Comparison of ENCODE assay signal across 8 cellular contexts in genomic region chr15:52678036-52678467, GRCh38. TPM values are rescaled to one million over a fixed set of nuclear protein-coding genes. Genes with fewer than 3 reads are reported as not detected.
DNase-seq lines count a peak whose midpoint lies in the region; ATAC-seq and TF ChIP-seq lines count a peak whose summit lies in the region.

No MANE protein-coding gene starts in this region.

- peak overlapping the region; percentile 94 for H2AFZ ChIP-seq in Loucy (ENCODE audit: low read length)

- DNase-seq in ELF-1 (ENCODE audit: low read depth, low spot score) (peak; percentile 46), left colon (peak; percentile 70 to 75), NCI-H345 treated with DMSO at 0.1 percent for 48 hours (lab: John Stamatoyannopoulos, UW; ENCODE audit: unreplicated experiment) (no peak)
- peak; percentile 51 for DNase-seq in stimulated activated CD4-positive, alpha-beta T cell treated with anti-CD3 and anti-CD28 coated beads, Interleukin-1b, Interleukin-23, amount 100 ng/mL, for 48 hours

- H3K4me1 ChIP-seq in Loucy (ENCODE audit: insufficient read depth, low read length, poor library complexity, severe bottlenecking), result peaks cover 41% of the 10 kb centered on the region

- H4K20me1 ChIP-seq in Loucy (ENCODE audit: insufficient read depth, low read length, poor library complexity, severe bottlenecking), result peaks cover 17% of the 10 kb centered on the region

- no peaks in the 10 kb centered on the region for H3K36me3 ChIP-seq in Loucy (ENCODE audit: insufficient read depth, low read length)

- H3K9ac ChIP-seq in Loucy (ENCODE audit: low read depth, low read length, poor library complexity, severe bottlenecking), result peak overlapping the region; percentile 81

- peak overlapping the region; percentile 93 for H3K27ac ChIP-seq in cingulate gyrus (ENCODE audit: low read depth, low read length)

- H3F3A ChIP-seq in Loucy (ENCODE audit: low read depth), result 0 out of 2 replicates have a peak, but pooled peaks cover 7% of the 10 kb centered on the region

- no peaks in the 10 kb centered on the region for H3K27me3 ChIP-seq in Loucy (ENCODE audit: insufficient read depth, low read length, poor library complexity, severe bottlenecking)

- H3K4me3 ChIP-seq in Loucy (ENCODE audit: low read length, poor library complexity, severe bottlenecking), result peak overlapping the region; percentile 89

- intact Hi-C loops in left colon (cut with DNase I, micrococcal nuclease), result no loop called here

- no peaks in the 10 kb centered on the region for H3K9me3 ChIP-seq in Loucy (ENCODE audit: insufficient read depth, low read depth, low read length)

- H3K79me2 ChIP-seq in Loucy (ENCODE audit: insufficient read depth, low read length), result peaks cover 43% of the 10 kb centered on the region

- H3K4me2 ChIP-seq in Loucy (ENCODE audit: low read depth, low read length, poor library complexity, severe bottlenecking), result peak overlapping the region; percentile 83

- ATAC-seq in GM21723 (IDR thresholded peaks at IDR 0.05; ENCODE audit: unreplicated experiment) (peak; percentile 39), left colon (peak; percentile 54)
- peak; percentile 30 to 31 for ATAC-seq in activated CD4-positive, CD25-positive, alpha-beta regulatory T cell treated with anti-CD3 and anti-CD28 coated beads, Interleukin-2, amount 50 U/mL, for 24 hours

- TF ChIP-seq CTCF in Loucy (conservative IDR thresholded peaks at IDR 0.05; ENCODE audit: low read length), result peak; percentile 53

- H3K9me2 ChIP-seq in Loucy (replicated peaks; ENCODE audit: low read depth, low read length), result no peaks in the 10 kb centered on the region

RNA-seq across cellular contexts. Expression of gene ATOSA, which starts 1.1 kb away (rescaled TPM):
- 10 to 100 TPM; 46.4 to 59.0 TPM for total RNA-seq in left colon
